ENCODE assay signal across 8 cellular contexts in the genomic region with DNA sequence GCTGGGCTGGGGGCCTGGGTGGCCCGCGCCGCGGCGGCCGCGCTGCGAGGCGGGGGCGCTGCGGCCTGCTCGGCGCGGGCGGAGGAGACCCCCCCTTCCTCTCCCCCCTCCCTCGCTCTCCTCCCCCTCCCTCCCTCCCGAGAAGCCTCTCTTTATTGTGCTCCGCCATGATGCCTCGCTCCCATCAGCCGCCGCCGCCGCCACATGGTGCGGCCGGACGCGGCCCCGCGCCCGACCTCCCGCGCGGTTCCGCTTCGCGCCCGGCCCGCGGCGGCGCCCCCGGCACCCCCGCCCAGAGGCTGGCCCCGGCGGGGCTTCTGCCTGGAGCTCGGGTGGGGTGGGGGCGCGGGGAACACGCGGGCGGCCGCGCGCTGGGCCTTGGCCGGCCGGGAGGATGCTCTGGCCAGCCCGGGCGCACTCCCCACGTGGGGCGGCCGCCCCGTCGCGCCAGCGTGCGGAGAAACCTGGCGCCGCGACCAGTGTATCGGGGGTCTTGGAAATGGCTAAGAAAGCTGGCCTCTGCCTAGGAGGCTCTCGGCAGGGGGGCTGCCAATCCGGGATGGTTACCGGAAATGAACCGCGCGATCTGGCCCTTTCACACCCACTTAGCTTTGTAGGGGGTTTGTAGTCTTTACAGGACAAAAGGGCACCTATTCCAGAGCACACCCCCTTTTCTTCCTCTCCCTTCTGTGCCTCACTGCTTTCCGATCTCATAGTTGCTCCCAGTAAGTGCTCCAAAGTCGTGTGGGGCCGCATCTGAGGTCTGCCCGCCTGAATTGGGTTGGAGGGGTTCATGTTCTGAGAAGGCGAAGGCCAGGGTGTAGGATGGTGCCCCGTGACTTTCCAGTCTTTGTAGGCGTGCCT. TPM values are rescaled to one million over a fixed set of nuclear protein-coding genes. Genes with fewer than 3 reads are reported as not detected.
A peak's percentile ranks its signal among the peaks of the same experiment; 100 is the strongest.
DNase-seq lines count a peak whose midpoint lies in the region; ATAC-seq, FAIRE-seq and TF ChIP-seq lines count a peak whose summit lies in the region.

No MANE protein-coding gene starts in this region.

- intact Hi-C loops in GM12878 (cut with micrococcal nuclease; ENCODE audit: unreplicated experiment) = loop anchor here (10.0 kb wide), 1 partner anchor 135 kb away; a partner anchor contains a TSS

- H3K9me3 ChIP-seq in GM12878 (replicated peaks; ENCODE audit: control insufficient read depth, insufficient read depth, low read length) = no peaks in the 10 kb centered on the region
- H3K9me3 ChIP-seq in iPS-18c (ENCODE audit: control insufficient read depth, insufficient read depth, low read length) = no peaks in the 10 kb centered on the region
- H3K9me3 ChIP-seq in skeletal muscle satellite cell (replicated peaks; ENCODE audit: low read length) = no peaks in the 10 kb centered on the region

- WGBS in GM12878 (ENCODE audit: insufficient coverage, insufficient replicate concordance, low lambda C conversion rate, missing lambda C conversion rate) = 1% methylated on average over 54 of the region's 83 CpGs

- H3K4me1 ChIP-seq in GM12878 (ENCODE audit: control insufficient read depth, insufficient read depth, low read length) (peaks cover 12% of the 10 kb centered on the region; the same call in 1 of the 2 replicates), skeletal muscle satellite cell (ENCODE audit: control insufficient read depth, insufficient read depth, low read length) (peaks cover 13% of the 10 kb centered on the region)

- ATAC-seq in HG03280 (IDR thresholded peaks at IDR 0.05; ENCODE audit: unreplicated experiment) (peak; percentile 1), GM12878 (no peak), esophagus mucosa (no peak), HG03139 (IDR thresholded peaks at IDR 0.05; ENCODE audit: unreplicated experiment) (no peak)

- no peak for TF ChIP-seq CTCF in GM12878 (IDR thresholded peaks at IDR 0.05 in 2 of 3, conservative IDR thresholded peaks at IDR 0.05 in 1 of 3; ENCODE audit: control insufficient read depth in 2 of 3, extremely low read depth in 1 of 3, insufficient read depth in 1 of 3, low read depth in 3 of 3, low read length in 3 of 3)

- SMC1A ChIA-PET in GM12878 (lab: Charles Lee; ENCODE audit: uncharacterized antibody, unreplicated experiment) = interaction anchor here (1.0 kb wide), 1 partner anchor 44 kb away, joined by 3 read pairs; no protein-coding TSS in a partner anchor

- peaks cover 2 to 17% of the 10 kb centered on the region in 2 experiments for H3K36me3 ChIP-seq in GM12878 (ENCODE audit: control insufficient read depth in 2 of 2, insufficient read depth in 2 of 2, low read length in 1 of 2)
- H3K36me3 ChIP-seq in skeletal muscle satellite cell (ENCODE audit: insufficient read depth, low read length) = peaks cover 36% of the 10 kb centered on the region

- DNase-seq in Daoy (ENCODE audit: low read depth) (peak; percentile 69), SW480 (ENCODE audit: low spot score) (peak; percentile 58), GM12878 (ENCODE audit: low read depth, low spot score) (no peak)

- TF ChIP-seq RAD21 in GM12878 (IDR thresholded peaks at IDR 0.05; ENCODE audit: insufficient read depth, low read depth, low read length) = no peak

- RAD21 ChIA-PET in GM12878 (lab: Charles Lee; ENCODE audit: unreplicated experiment) = interaction anchor here (1.0 kb wide), 1 partner anchor 46 kb away, joined by 3 read pairs; no protein-coding TSS in a partner anchor

- in situ Hi-C loops in GM12878 (cut with MboI) = no loop called here

- BruUV-seq in GM12878 (replicated peaks; lab: Mats Ljungman, UMichigan) = no TSS peak

- CTCF ChIA-PET in GM12878 (lab: Yijun Ruan, JAX) = interaction anchor here (2.0 to 2.5 kb wide), 2 partner anchors 10 to 12 kb away, joined by 6 to 9 read pairs; a partner anchor contains a TSS

- peaks cover 82% of the 10 kb centered on the region for H3K79me2 ChIP-seq in GM12878 (ENCODE audit: control insufficient read depth, insufficient read depth, low read length)

- peaks cover 3% of the 10 kb centered on the region; the same call in 1 of the 2 replicates for H4K20me1 ChIP-seq in GM12878 (ENCODE audit: control insufficient read depth, insufficient read depth)

- peak; percentile 53 for TF ChIP-seq POLR2A in GM12878 (IDR thresholded peaks at IDR 0.05; ENCODE audit: low read depth, low read length)

- H3K9ac ChIP-seq in GM12878 (ENCODE audit: control insufficient read depth, insufficient read depth, low read length) (peak overlapping the region; percentile 74), skeletal muscle satellite cell (ENCODE audit: low read depth, low read length) (peak overlapping the region; percentile 88)

- no peaks in the 10 kb centered on the region for H3K27me3 ChIP-seq in GM12878 (replicated peaks in 1 of 2; ENCODE audit: control insufficient read depth in 2 of 2, insufficient read depth in 2 of 2, low read length in 1 of 2)
- no peaks in the 10 kb centered on the region for H3K27me3 ChIP-seq in skeletal muscle satellite cell (ENCODE audit: control insufficient read depth, insufficient read depth, low read length)

- TF ChIP-seq EP300 in GM12878 (IDR thresholded peaks at IDR 0.05; ENCODE audit: borderline replicate concordance in 1 of 2, control insufficient read depth in 1 of 2, low read depth in 2 of 2, low read length in 2 of 2) = no peak

- POLR2A ChIA-PET in GM12878 (lab: Charles Lee) = interaction anchor here (0.6 to 2.1 kb wide), 4 partner anchors 10 to 1298 kb away, joined by 3 to 7 read pairs (median 3); a partner anchor contains a TSS

- H3K4me2 ChIP-seq in GM12878 (ENCODE audit: control insufficient read depth, insufficient read depth) (peak overlapping the region; percentile 68), skeletal muscle satellite cell (ENCODE audit: low read length) (peak overlapping the region; percentile 98)

- H3K27ac ChIP-seq in GM12878 (ENCODE audit: control insufficient read depth, insufficient read depth) = peak overlapping the region; percentile 65

- H2AFZ ChIP-seq in GM12878 (ENCODE audit: control insufficient read depth, low read depth, low read length) = no peak overlapping the region

- no peak for FAIRE-seq in GM12878 (lab: Jason Lieb, UNC)

- H3K4me3 ChIP-seq in GM12878 = peak overlapping the region; percentile 100
- H3K4me3 ChIP-seq in iPS-18c (ENCODE audit: insufficient read depth, low read depth, low read length) = peak overlapping the region; percentile 64
- H3K4me3 ChIP-seq in skeletal muscle satellite cell (ENCODE audit: low read length) = peak overlapping the region; percentile 90

RNA-seq across cellular contexts. Expression of a gene that starts 1.0 kb away (rescaled TPM):
- 1,185 and 1,206 TPM in 2 replicates for total RNA-seq in Daoy (2014; rRNA removed; shearing (Covaris generic))
- 113 and 116 TPM in 2 replicates for total RNA-seq in GM12878 (2013; cell fraction: nucleolus; rRNA removed)
- total RNA-seq in GM12878 (2014; rRNA removed) (345 and 493 TPM in 2 replicates), GM12878 (2014; rRNA removed; fragmentation: Illumina TruSeq; extraction: Trizol) (676 and 706 TPM in 2 replicates), GM12878 (2021) (503 and 533 TPM in 2 replicates), esophagus mucosa (267 TPM)
- polyA plus RNA-seq in GM12878 (2011; ENCODE audit: low read depth) = 200 TPM
- polyA plus RNA-seq in GM12878 (2011; rRNA removed) (305 and 466 TPM in 2 replicates), GM12878 (2014; fragmentation: Illumina TruSeq; extraction: Trizol) (597 and 873 TPM in 2 replicates), GM12878 (2014; fragmentation: Nextera tagmentation; extraction: Ambion mirVana) (100 to 1,000 TPM; 314 to 450 TPM), GM12878 (2014; rRNA removed) (274 and 284 TPM in 2 replicates), GM12878 (2016; fragmentation: Nextera tagmentation; extraction: Ambion mirVana) (100 to 1,000 TPM; 440 to 466 TPM)
- polyA plus RNA-seq in GM12878 (2011; cell fraction: cytosol; rRNA removed) = 97.5 and 103 TPM in 2 replicates
- polyA plus RNA-seq in GM12878 (2011; cell fraction: nucleus; rRNA removed) = 103 and 128 TPM in 2 replicates
- polyA plus RNA-seq in GM12878 (2012) = 315 and 365 TPM in 2 replicates
- polyA minus RNA-seq in GM12878 (2011; rRNA and poly(A)+ RNA removed) = 143 and 207 TPM in 2 replicates
- 162 and 163 TPM in 2 replicates for polyA minus RNA-seq in GM12878 (2011; cell fraction: cytosol; rRNA and poly(A)+ RNA removed)
- polyA minus RNA-seq in GM12878 (2011; cell fraction: nucleus; rRNA and poly(A)+ RNA removed) = 58.5 and 94.0 TPM in 2 replicates
- 329 and 459 TPM in 2 replicates for total RNA-seq in skeletal muscle satellite cell (2012; rRNA removed)

RNA-seq across cellular contexts. Expression of a gene that starts 12.3 kb away (rescaled TPM):
- 8.2 and 16.8 TPM in 2 replicates for total RNA-seq in Daoy (2014; rRNA removed; shearing (Covaris generic))
- 5.1 and 5.5 TPM in 2 replicates for total RNA-seq in GM12878 (2013; cell fraction: nucleolus; rRNA removed)
- total RNA-seq in GM12878 (2014; rRNA removed) (5.1 and 6.3 TPM in 2 replicates), GM12878 (2014; rRNA removed; fragmentation: Illumina TruSeq; extraction: Trizol) (3.3 and 3.9 TPM in 2 replicates), GM12878 (2021) (7.6 and 8.2 TPM in 2 replicates), esophagus mucosa (2.5 TPM)
- polyA plus RNA-seq in GM12878 (2011; ENCODE audit: low read depth) = 3.1 TPM
- polyA plus RNA-seq in GM12878 (2011; rRNA removed) (2.5 and 3.6 TPM in 2 replicates), GM12878 (2014; fragmentation: Illumina TruSeq; extraction: Trizol) (2.1 and 3.1 TPM in 2 replicates), GM12878 (2014; fragmentation: Nextera tagmentation; extraction: Ambion mirVana) (under 1 TPM; 0.35 to 0.47 TPM), GM12878 (2014; rRNA removed) (11.0 and 11.7 TPM in 2 replicates), GM12878 (2016; fragmentation: Nextera tagmentation; extraction: Ambion mirVana) (1 to 10 TPM; 1.5 to 2.1 TPM)
- 3.7 and 4.3 TPM in 2 replicates for polyA plus RNA-seq in GM12878 (2011; cell fraction: cytosol; rRNA removed)
- polyA plus RNA-seq in GM12878 (2011; cell fraction: nucleus; rRNA removed) = 19.1 and 20.3 TPM in 2 replicates
- polyA plus RNA-seq in GM12878 (2012) = 4.5 and 5.8 TPM in 2 replicates
- polyA minus RNA-seq in GM12878 (2011; rRNA and poly(A)+ RNA removed) = 0.88 and 2.7 TPM in 2 replicates
- polyA minus RNA-seq in GM12878 (2011; cell fraction: cytosol; rRNA and poly(A)+ RNA removed) = 1.3 and 2.6 TPM in 2 replicates
- polyA minus RNA-seq in GM12878 (2011; cell fraction: nucleus; rRNA and poly(A)+ RNA removed) = 1.9 and 3.0 TPM in 2 replicates
- total RNA-seq in skeletal muscle satellite cell (2012; rRNA removed) = 1.3 and 2.2 TPM in 2 replicates

RNA-seq across cellular contexts. Expression of a gene that starts 33.4 kb away (rescaled TPM):
- 170 and 194 TPM in 2 replicates for total RNA-seq in Daoy (2014; rRNA removed; shearing (Covaris generic))
- total RNA-seq in GM12878 (2013; cell fraction: nucleolus; rRNA removed) = 32.1 and 34.2 TPM in 2 replicates
- total RNA-seq in GM12878 (2014; rRNA removed) (91.1 and 109 TPM in 2 replicates), GM12878 (2014; rRNA removed; fragmentation: Illumina TruSeq; extraction: Trizol) (18.4 and 19.7 TPM in 2 replicates), GM12878 (2021) (61.0 and 64.7 TPM in 2 replicates), esophagus mucosa (37.0 TPM)
- 7.8 TPM for polyA plus RNA-seq in GM12878 (2011; ENCODE audit: low read depth)
- polyA plus RNA-seq in GM12878 (2011; rRNA removed) (15.4 and 31.2 TPM in 2 replicates), GM12878 (2014; fragmentation: Illumina TruSeq; extraction: Trizol) (2.4 and 11.1 TPM in 2 replicates), GM12878 (2014; fragmentation: Nextera tagmentation; extraction: Ambion mirVana) (1 to 10 TPM in 1 of 2 experiments, under 1 TPM in 1; 0.89 to 2.3 TPM), GM12878 (2014; rRNA removed) (84.1 and 95.5 TPM in 2 replicates), GM12878 (2016; fragmentation: Nextera tagmentation; extraction: Ambion mirVana) (100 to 1,000 TPM in 1 of 2 experiments, 10 to 100 TPM in 1; 88.0 to 118 TPM)
- polyA plus RNA-seq in GM12878 (2011; cell fraction: cytosol; rRNA removed) = 56.6 and 87.5 TPM in 2 replicates
- 148 and 152 TPM in 2 replicates for polyA plus RNA-seq in GM12878 (2011; cell fraction: nucleus; rRNA removed)
- polyA plus RNA-seq in GM12878 (2012) = 27.3 and 36.1 TPM in 2 replicates
- 23.1 and 53.1 TPM in 2 replicates for polyA minus RNA-seq in GM12878 (2011; rRNA and poly(A)+ RNA removed)
- 24.2 and 25.3 TPM in 2 replicates for polyA minus RNA-seq in GM12878 (2011; cell fraction: cytosol; rRNA and poly(A)+ RNA removed)
- polyA minus RNA-seq in GM12878 (2011; cell fraction: nucleus; rRNA and poly(A)+ RNA removed) = 27.9 and 38.6 TPM in 2 replicates
- 34.2 and 44.1 TPM in 2 replicates for total RNA-seq in skeletal muscle satellite cell (2012; rRNA removed)

RNA-seq across cellular contexts. Expression of a gene that starts 33.9 kb away (rescaled TPM):
- total RNA-seq in Daoy (2014; rRNA removed; shearing (Covaris generic)) = 62.3 and 78.8 TPM in 2 replicates
- 20.0 and 21.5 TPM in 2 replicates for total RNA-seq in GM12878 (2013; cell fraction: nucleolus; rRNA removed)
- 99.0 and 112 TPM in 2 replicates for total RNA-seq in GM12878 (2014; rRNA removed)
- 20.5 and 24.8 TPM in 2 replicates for total RNA-seq in GM12878 (2014; rRNA removed; fragmentation: Illumina TruSeq; extraction: Trizol)
- 67.2 and 75.1 TPM in 2 replicates for total RNA-seq in GM12878 (2021)
- 21.7 TPM for polyA plus RNA-seq in GM12878 (2011; ENCODE audit: low read depth)
- 8.3 and 23.7 TPM in 2 replicates for polyA plus RNA-seq in GM12878 (2011; rRNA removed)
- 46.4 and 86.3 TPM in 2 replicates for polyA plus RNA-seq in GM12878 (2011; cell fraction: cytosol; rRNA removed)
- polyA plus RNA-seq in GM12878 (2011; cell fraction: nucleus; rRNA removed) = 60.3 and 66.9 TPM in 2 replicates
- polyA plus RNA-seq in GM12878 (2012) = 57.0 and 66.6 TPM in 2 replicates
- 1.5 and 13.9 TPM in 2 replicates for polyA plus RNA-seq in GM12878 (2014; fragmentation: Illumina TruSeq; extraction: Trizol)
- polyA plus RNA-seq in GM12878 (2014; fragmentation: Nextera tagmentation; extraction: Ambion mirVana) = 1 to 10 TPM in 1 of 2 experiments, under 1 TPM in 1; 0.95 to 9.9 TPM
- 106 and 139 TPM in 2 replicates for polyA plus RNA-seq in GM12878 (2014; rRNA removed)
- polyA plus RNA-seq in GM12878 (2016; fragmentation: Nextera tagmentation; extraction: Ambion mirVana) = 100 to 1,000 TPM; 129 to 146 TPM
- 16.3 and 32.5 TPM in 2 replicates for polyA minus RNA-seq in GM12878 (2011; rRNA and poly(A)+ RNA removed)
- polyA minus RNA-seq in GM12878 (2011; cell fraction: cytosol; rRNA and poly(A)+ RNA removed) = 23.1 and 28.5 TPM in 2 replicates
- 10.5 and 15.1 TPM in 2 replicates for polyA minus RNA-seq in GM12878 (2011; cell fraction: nucleus; rRNA and poly(A)+ RNA removed)
- 22.9 and 28.4 TPM in 2 replicates for total RNA-seq in skeletal muscle satellite cell (2012; rRNA removed)
- 54.4 TPM for total RNA-seq in esophagus mucosa
